Comparison of ENCODE assay signal across 1 cellular context in genomic region chr17:180380-181212, GRCh38.
TF ChIP-seq lines count a peak whose summit lies in the region.

No MANE protein-coding gene starts in this region.

TF ChIP-seq in SK-N-SH, 30 proteins besides CTCF, POLR2A, EP300 and RAD21 (continued from another document):
- TF ChIP-seq IRF3 (IDR thresholded peaks at IDR 0.05; ENCODE audit: low read depth, low read length) (no peak), FOSL2 (IDR thresholded peaks at IDR 0.05; ENCODE audit: borderline replicate concordance, low read depth) (no peak), YY1 (IDR thresholded peaks at IDR 0.05; ENCODE audit: low read depth) (no peak), TAF1 (IDR thresholded peaks at IDR 0.05; ENCODE audit: borderline replicate concordance, low read depth, low read length) (no peak), NRF1 (IDR thresholded peaks at IDR 0.05; ENCODE audit: low read depth, low read length) (no peak), POLR2AphosphoS5 (IDR thresholded peaks at IDR 0.05; ENCODE audit: low read depth, low read length) (no peak), USF2 (IDR thresholded peaks at IDR 0.05; ENCODE audit: borderline replicate concordance, low read depth, low read length) (no peak), GABPA (IDR thresholded peaks at IDR 0.05; ENCODE audit: low read depth) (no peak), ZBTB33 (IDR thresholded peaks at IDR 0.05; ENCODE audit: borderline replicate concordance, low read depth) (no peak), MAX (IDR thresholded peaks at IDR 0.05; ENCODE audit: low read depth) (no peak), NFIC (IDR thresholded peaks at IDR 0.05; ENCODE audit: borderline replicate concordance) (no peak), FOXJ3 (CRISPR knock-in tag; IDR thresholded peaks at IDR 0.05) (no peak)
